ENCODE assay signal across 17 cellular contexts in genomic region chr22:47591709-47592108, GRCh38.
DNase-seq lines count a peak whose midpoint lies in the region; ATAC-seq and TF ChIP-seq lines count a peak whose summit lies in the region.
"Had no signal": no experiment of that assay in that cellular context is flagged by ENCODE, and none has a peak within 500 bp of the region (broad histone marks: within the 10 kb centered on the region; RNA-seq: fewer than 3 reads in every experiment).

No MANE protein-coding gene starts in this region.

- no peak for TF ChIP-seq CTCF in endothelial cell (IDR thresholded peaks at IDR 0.05; ENCODE audit: unreplicated experiment)
- TF ChIP-seq CTCF in stomach (IDR thresholded peaks at IDR 0.05): no peak

- H3K36me3 ChIP-seq in stomach (no peaks in the 10 kb centered on the region), SJCRH30 (no peaks in the 10 kb centered on the region)

- H3K36me3 Mint-ChIP-seq in endothelial cell (ENCODE audit: low read depth, unreplicated experiment): peaks cover 6% of the 10 kb centered on the region

- no peaks in the 10 kb centered on the region for H3K4me1 Mint-ChIP-seq in endothelial cell (ENCODE audit: unreplicated experiment)
- H3K4me1 Mint-ChIP-seq: B cell, GM23338, H9 had no signal

- no peak for TF ChIP-seq EP300 in stomach (IDR thresholded peaks at IDR 0.05)

- H3K9me3 Mint-ChIP-seq in endothelial cell (ENCODE audit: unreplicated experiment): peaks cover 35% of the 10 kb centered on the region
- H3K9me3 Mint-ChIP-seq: CD4-positive, alpha-beta T cell had no signal

- no peak for TF ChIP-seq POLR2A in stomach (IDR thresholded peaks at IDR 0.05)

- WGBS in stomach, 5 donors: 82 to 88% (median 86%) methylated on average over 16 of the region's 16 CpGs

- peaks cover 0 to 25% (median 0%) of the 10 kb centered on the region in 3 donors for H3K27me3 ChIP-seq in stomach
- H3K27me3 ChIP-seq in SJCRH30: no peaks in the 10 kb centered on the region; the same call in none of the 2 replicates

- no peak overlapping the region for H3K27ac ChIP-seq in stomach
- H3K27ac ChIP-seq in SJCRH30: no peak overlapping the region

- no peak overlapping the region for H3K4me3 ChIP-seq in stomach
- H3K4me3 ChIP-seq in SJCRH30: no peak overlapping the region
- H3K4me3 ChIP-seq: GM23338 had no signal

- ATAC-seq in Right ventricle myocardium superior (ENCODE audit: poor library complexity): no peak
- ATAC-seq: GM23338 had no signal

- H3K4me3 Mint-ChIP-seq in endothelial cell (ENCODE audit: unreplicated experiment): no peak overlapping the region
- H3K4me3 Mint-ChIP-seq: B cell; CD4-positive, alpha-beta T cell; GM23338; H9 had no signal

- peak; percentile 29 for DNase-seq in cardiac septum (ENCODE audit: low spot score)
- DNase-seq in Right ventricle myocardium superior: no peak
- no peak for DNase-seq in endothelial cell (ENCODE audit: low spot score)
- peak; percentile 8 for DNase-seq in stomach
- DNase-seq in SJCRH30: no peak
- DNase-seq in AG20443 (ENCODE audit: low spot score): no peak
- DNase-seq in NCI-H524 (lab: John Stamatoyannopoulos, UW): no peak
- DNase-seq: ACHN; C1 segment of cervical spinal cord; CD4-positive, alpha-beta T cell; DMS153; DMS79 treated with DMSO at 0.1 percent for 48 hours; EL; H9; IMR-90 had no signal

- no peaks in the 10 kb centered on the region for H3K4me1 ChIP-seq in stomach
- H3K4me1 ChIP-seq in SJCRH30: no peaks in the 10 kb centered on the region

- intact Hi-C loops in cardiac septum (cut with DNase I) (no loop called here), Right ventricle myocardium superior (cut with DNase I) (no loop called here), stomach (cut with DNase I; ENCODE audit: low total_unique reads) (loop anchor here (10.0 kb wide), 1 partner anchor 1977 kb away; no protein-coding TSS in a partner anchor)

- H3K27me3 Mint-ChIP-seq in endothelial cell (ENCODE audit: unreplicated experiment): peaks cover 11% of the 10 kb centered on the region
- H3K27me3 Mint-ChIP-seq: CD4-positive, alpha-beta T cell had no signal

- H3K9me3 ChIP-seq in stomach (no peaks in the 10 kb centered on the region), SJCRH30 (replicated peaks) (no peaks in the 10 kb centered on the region)

- H3K27ac Mint-ChIP-seq in endothelial cell (ENCODE audit: unreplicated experiment): peak overlapping the region; percentile 6
- H3K27ac Mint-ChIP-seq: B cell; CD4-positive, alpha-beta T cell; GM23338 had no signal

Comparison
In these comparisons a context has a peak if more than half of its experiments do, and no peak if none do; other contexts are left out.
1. DNase-seq: peak in cardiac septum (single experiment) and stomach (single experiment); none in Right ventricle myocardium superior (single experiment), endothelial cell (single experiment), SJCRH30 (0 of 2), AG20443 (single experiment) and NCI-H524 (0 of 2).